ENCODE assay signal across 19 cellular contexts in genomic region chr4:72553540-72553939, GRCh38. TPM values are rescaled to one million over a fixed set of nuclear protein-coding genes. Genes with fewer than 3 reads are reported as not detected.
"Had no signal": no experiment of that assay in that cellular context is flagged by ENCODE, and none has a peak within 500 bp of the region (broad histone marks: within the 10 kb centered on the region; RNA-seq: fewer than 3 reads in every experiment).

No MANE protein-coding gene starts in this region.

- H3K27me3 ChIP-seq: brain microvascular endothelial cell, colonic mucosa, pancreas, sigmoid colon, tibial artery had no signal

- H3K4me3 Mint-ChIP-seq: activated CD4-positive, alpha-beta T cell treated with anti-CD3 and anti-CD28 coated beads, Interleukin-2, amount 10 ng/mL, durations not matched to agents 24 days and 14 days; activated CD8-positive, alpha-beta T cell treated with anti-CD3 and anti-CD28 coated beads for 36 hours; activated naive CD8-positive, alpha-beta T cell treated with anti-CD3 and anti-CD28 coated beads, Interleukin-2, amount 10 ng/mL, durations not matched to agents 7 days and 5 days; central memory CD8-positive, alpha-beta T cell; naive thymus-derived CD8-positive, alpha-beta T cell; T-helper 1 cell treated with Interleukin-12 subunit alpha and Interleukin-12 subunit beta and Interleukin-4 antibody, amounts not matched to agents 30 μg/mL and 1 μg/mL, for 36 hours had no signal

- H3K36me3 Mint-ChIP-seq: activated naive CD8-positive, alpha-beta T cell treated with anti-CD3 and anti-CD28 coated beads, Interleukin-2, amount 10 ng/mL, durations not matched to agents 7 days and 5 days; naive thymus-derived CD8-positive, alpha-beta T cell had no signal

- H3K9me3 Mint-ChIP-seq: activated CD4-positive, alpha-beta T cell treated with anti-CD3 and anti-CD28 coated beads, Interleukin-2, amount 10 ng/mL, durations not matched to agents 24 days and 14 days; activated CD8-positive, alpha-beta T cell treated with anti-CD3 and anti-CD28 coated beads for 36 hours; activated naive CD8-positive, alpha-beta T cell treated with anti-CD3 and anti-CD28 coated beads, Interleukin-2, amount 10 ng/mL, durations not matched to agents 7 days and 5 days; activated T-helper 2 cell treated with anti-CD3 and anti-CD28 coated beads, Interferon-gamma antibody, Interleukin-2, Interleukin-4, amounts not matched to agents 10 μg/mL and 5 μg/mL and 100 μg/mL, durations not matched to agents 14 hours and 24 hours and 36 hours; T-helper 1 cell treated with Interleukin-12 subunit alpha and Interleukin-12 subunit beta and Interleukin-4 antibody, amounts not matched to agents 30 μg/mL and 1 μg/mL, for 36 hours had no signal

- H3K27me3 Mint-ChIP-seq: activated CD4-positive, alpha-beta T cell treated with anti-CD3 and anti-CD28 coated beads, Interleukin-2, amount 10 ng/mL, durations not matched to agents 24 days and 14 days had no signal

- H3K4me1 ChIP-seq: colonic mucosa, pancreas, sigmoid colon, tibial artery had no signal

- H3K9me3 ChIP-seq: colonic mucosa, pancreas, sigmoid colon, tibial artery had no signal

- H3K27ac Mint-ChIP-seq: activated CD4-positive, alpha-beta T cell treated with anti-CD3 and anti-CD28 coated beads, Interleukin-2, amount 10 ng/mL, durations not matched to agents 24 days and 14 days; activated CD8-positive, alpha-beta T cell treated with anti-CD3 and anti-CD28 coated beads for 36 hours; activated naive CD8-positive, alpha-beta T cell treated with anti-CD3 and anti-CD28 coated beads, Interleukin-2, amount 10 ng/mL, durations not matched to agents 7 days and 5 days; activated T-helper 2 cell treated with anti-CD3 and anti-CD28 coated beads, Interferon-gamma antibody, Interleukin-2, Interleukin-4, amounts not matched to agents 10 μg/mL and 5 μg/mL and 100 μg/mL, durations not matched to agents 14 hours and 24 hours and 36 hours; naive thymus-derived CD8-positive, alpha-beta T cell; T-helper 1 cell treated with Interleukin-12 subunit alpha and Interleukin-12 subunit beta and Interleukin-4 antibody, amounts not matched to agents 30 μg/mL and 1 μg/mL, for 36 hours had no signal

- H3K27ac ChIP-seq: brain microvascular endothelial cell, colonic mucosa, pancreas, sigmoid colon, tibial artery had no signal

- H3K36me3 ChIP-seq: brain microvascular endothelial cell, colonic mucosa, pancreas, sigmoid colon had no signal

- ATAC-seq: activated CD8-positive, alpha-beta T cell treated with anti-CD3 and anti-CD28 coated beads for 36 hours; left ventricle myocardium superior; naive thymus-derived CD8-positive, alpha-beta T cell; pancreas had no signal

- H3K4me3 ChIP-seq: colonic mucosa, pancreas, sigmoid colon, tibial artery had no signal

- H3K4me1 Mint-ChIP-seq: activated CD4-positive, alpha-beta T cell treated with anti-CD3 and anti-CD28 coated beads, Interleukin-2, amount 10 ng/mL, durations not matched to agents 24 days and 14 days; activated naive CD8-positive, alpha-beta T cell treated with anti-CD3 and anti-CD28 coated beads, Interleukin-2, amount 10 ng/mL, durations not matched to agents 7 days and 5 days; central memory CD8-positive, alpha-beta T cell; naive thymus-derived CD8-positive, alpha-beta T cell had no signal

- DNase-seq: activated CD4-positive, alpha-beta T cell treated with anti-CD3 and anti-CD28 coated beads, Interleukin-2, amount 10 ng/mL, durations not matched to agents 24 days and 14 days; activated CD8-positive, alpha-beta T cell treated with anti-CD3 and anti-CD28 coated beads for 36 hours; activated naive CD4-positive, alpha-beta T cell treated with Interleukin-2 at 50 U/mL for 16 hours; activated naive CD8-positive, alpha-beta T cell treated with anti-CD3 and anti-CD28 coated beads, Interleukin-2, amount 10 ng/mL, durations not matched to agents 7 days and 5 days; activated T-cell treated with anti-CD3 and anti-CD28 coated beads, Interleukin-2, amount 50 U/mL, for 1 hour; anterior cingulate cortex; brain microvascular endothelial cell; colonic mucosa; kidney; left ventricle myocardium superior; mesenchymal stem cell; naive thymus-derived CD8-positive, alpha-beta T cell; pancreas; sigmoid colon; stimulated activated naive CD4-positive, alpha-beta T cell treated with Interleukin-2 at 50 U/mL for 16 hours; tibial artery had no signal

RNA-seq across cellular contexts. Expression of gene ADAMTS3, which starts 15.5 kb away (rescaled TPM):
- total RNA-seq: activated CD4-positive, alpha-beta T cell treated with anti-CD3 and anti-CD28 coated beads, Interleukin-2, amount 10 ng/mL, durations not matched to agents 24 days and 14 days; activated CD8-positive, alpha-beta T cell treated with anti-CD3 and anti-CD28 coated beads for 36 hours; activated naive CD8-positive, alpha-beta T cell treated with anti-CD3 and anti-CD28 coated beads, Interleukin-2, amount 10 ng/mL, durations not matched to agents 7 days and 5 days; activated T-helper 2 cell treated with anti-CD3 and anti-CD28 coated beads, Interferon-gamma antibody, Interleukin-2, Interleukin-4, amounts not matched to agents 10 μg/mL and 5 μg/mL and 100 μg/mL, durations not matched to agents 14 hours and 24 hours and 36 hours; naive thymus-derived CD8-positive, alpha-beta T cell had no signal
- polyA plus RNA-seq: naive thymus-derived CD8-positive, alpha-beta T cell had no signal
